ENCODE assay signal across 1 cellular context in the genomic region with DNA sequence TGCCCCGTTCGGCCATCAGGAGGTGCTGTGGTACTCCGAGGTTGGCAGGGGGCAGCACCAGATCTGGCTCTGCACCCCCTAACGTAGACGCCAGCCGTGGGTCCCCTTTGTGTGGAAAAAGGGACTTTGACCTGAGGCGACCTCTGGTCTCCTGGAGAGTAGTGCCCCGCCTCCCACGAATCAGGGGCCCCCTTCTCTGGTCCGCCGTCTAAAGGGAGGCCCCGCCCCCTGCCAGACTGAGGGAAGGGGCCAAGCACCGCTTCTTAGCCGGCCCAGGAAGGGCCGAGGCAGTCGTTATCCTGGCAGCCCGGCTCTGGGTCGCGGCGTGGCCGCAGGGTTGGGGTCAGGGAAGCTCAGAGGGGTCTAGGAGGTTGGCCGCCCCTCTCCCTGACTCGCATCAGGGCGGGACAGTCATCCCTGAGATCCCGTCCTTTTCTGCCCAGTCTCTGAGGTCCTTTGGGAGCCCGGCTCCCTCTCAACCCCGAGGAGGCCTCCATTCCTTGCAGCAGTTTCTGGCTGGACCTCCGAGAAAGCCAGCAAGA.
TF ChIP-seq lines count a peak whose summit lies in the region.

No MANE protein-coding gene starts in this region.

TF ChIP-seq in HepG2, 621 proteins besides CTCF, POLR2A, EP300 and RAD21 (continues in another document):
- TF ChIP-seq ZZZ3 (CRISPR knock-in tag; IDR thresholded peaks at IDR 0.05; ENCODE audit: borderline replicate concordance) (no peak), ZBTB44 (CRISPR knock-in tag; IDR thresholded peaks at IDR 0.05) (no peak), SP140L (CRISPR knock-in tag; IDR thresholded peaks at IDR 0.05; ENCODE audit: borderline replicate concordance) (no peak), ZNF766 (CRISPR knock-in tag; IDR thresholded peaks at IDR 0.05; ENCODE audit: borderline replicate concordance) (peak; percentile 79; the same call in 1 of the 2 replicates), ZNF354B (CRISPR knock-in tag; IDR thresholded peaks at IDR 0.05) (no peak), ZNF672 (CRISPR knock-in tag; IDR thresholded peaks at IDR 0.05) (no peak), MZF1 (CRISPR knock-in tag; IDR thresholded peaks at IDR 0.05; ENCODE audit: borderline replicate concordance) (no peak), YEATS4 (CRISPR knock-in tag; IDR thresholded peaks at IDR 0.05; ENCODE audit: borderline replicate concordance) (peak; percentile 60), BRD4 (CRISPR knock-in tag; IDR thresholded peaks at IDR 0.05) (no peak), TRIM22 (IDR thresholded peaks at IDR 0.05) (no peak), PHB2 (IDR thresholded peaks at IDR 0.05; ENCODE audit: partially characterized antibody) (no peak), HOXD1 (CRISPR knock-in tag; IDR thresholded peaks at IDR 0.05) (no peak), KIAA2018 (CRISPR knock-in tag; IDR thresholded peaks at IDR 0.05; ENCODE audit: borderline replicate concordance) (no peak), RFX3 (CRISPR knock-in tag; IDR thresholded peaks at IDR 0.05) (no peak), ZNF292 (CRISPR knock-in tag; IDR thresholded peaks at IDR 0.05; ENCODE audit: borderline replicate concordance, low read depth) (no peak), HNF4A (CRISPR knock-in tag; IDR thresholded peaks at IDR 0.05) (peak; percentile 94), MAFG (CRISPR knock-in tag; IDR thresholded peaks at IDR 0.05) (no peak), ISX (CRISPR knock-in tag; conservative IDR thresholded peaks at IDR 0.05) (no peak), ZNF772 (CRISPR knock-in tag; IDR thresholded peaks at IDR 0.05) (0 out of 2 replicates have a peak, but pooled peaks have one; percentile 68), ZMYM2 (CRISPR knock-in tag; IDR thresholded peaks at IDR 0.05) (peak; percentile 59; the same call in 1 of the 2 replicates), MTA1 (CRISPR knock-in tag; IDR thresholded peaks at IDR 0.05; ENCODE audit: borderline replicate concordance) (no peak), PHF5A (CRISPR knock-in tag; IDR thresholded peaks at IDR 0.05; ENCODE audit: low read depth, unreplicated experiment) (no peak), ZNF20 (CRISPR knock-in tag; IDR thresholded peaks at IDR 0.05) (no peak), ZNF260 (CRISPR knock-in tag; IDR thresholded peaks at IDR 0.05; ENCODE audit: borderline replicate concordance, low read depth) (no peak), ZSCAN22 (CRISPR knock-in tag; IDR thresholded peaks at IDR 0.05) (peak; percentile 99), ZNF567 (CRISPR knock-in tag; IDR thresholded peaks at IDR 0.05; ENCODE audit: borderline replicate concordance) (0 out of 2 replicates have a peak, but pooled peaks have one; percentile 31), SP1 (IDR thresholded peaks at IDR 0.05) (no peak), SP1 (CRISPR knock-in tag; IDR thresholded peaks at IDR 0.05) (peak; percentile 61; the same call in 1 of the 2 replicates), ZKSCAN5 (CRISPR knock-in tag; IDR thresholded peaks at IDR 0.05) (no peak), HDAC6 (IDR thresholded peaks at IDR 0.05; ENCODE audit: low read depth, low read length) (no peak), SCMH1 (CRISPR knock-in tag; IDR thresholded peaks at IDR 0.05; ENCODE audit: borderline replicate concordance) (no peak), THAP11 (CRISPR knock-in tag; IDR thresholded peaks at IDR 0.05) (peak; percentile 61), ELF3 (CRISPR knock-in tag; IDR thresholded peaks at IDR 0.05) (no peak), MTA3 (CRISPR knock-in tag; IDR thresholded peaks at IDR 0.05) (no peak), ZNF564 (CRISPR knock-in tag; IDR thresholded peaks at IDR 0.05) (peak; percentile 25; the same call in 1 of the 2 replicates), ZNF792 (CRISPR knock-in tag; IDR thresholded peaks at IDR 0.05) (no peak), ZNF33A (CRISPR knock-in tag; IDR thresholded peaks at IDR 0.05; ENCODE audit: borderline replicate concordance) (no peak; the same call in 1 of the 2 replicates), MED1 (CRISPR knock-in tag; IDR thresholded peaks at IDR 0.05) (peak; percentile 66), CC2D1A (CRISPR knock-in tag; IDR thresholded peaks at IDR 0.05) (no peak), U2AF1 (optimal IDR thresholded peaks at IDR 0.05; ENCODE audit: low read depth, low read length) (no peak), AGO2 (optimal IDR thresholded peaks at IDR 0.05; ENCODE audit: low read depth, low read length) (no peak), ZNF570 (CRISPR knock-in tag; IDR thresholded peaks at IDR 0.05; ENCODE audit: borderline replicate concordance) (no peak), NR1H2 (CRISPR knock-in tag; IDR thresholded peaks at IDR 0.05; ENCODE audit: borderline replicate concordance, low read depth) (no peak), HNF4G (IDR thresholded peaks at IDR 0.05; ENCODE audit: borderline replicate concordance, low read depth, low read length) (peak; percentile 94), HNF4G (CRISPR knock-in tag; IDR thresholded peaks at IDR 0.05; ENCODE audit: borderline replicate concordance, low read depth) (peak; percentile 86; the same call in 1 of the 2 replicates), ARHGAP35 (CRISPR knock-in tag; IDR thresholded peaks at IDR 0.05; ENCODE audit: borderline replicate concordance) (no peak), LBX2 (CRISPR knock-in tag; IDR thresholded peaks at IDR 0.05; ENCODE audit: borderline replicate concordance) (no peak), ZNF331 (CRISPR knock-in tag; IDR thresholded peaks at IDR 0.05) (peak; percentile 22; the same call in 1 of the 2 replicates), FLYWCH1 (CRISPR knock-in tag; IDR thresholded peaks at IDR 0.05) (no peak), ZNF883 (CRISPR knock-in tag; IDR thresholded peaks at IDR 0.05; ENCODE audit: not compliant biosample characterization) (no peak), ZNF839 (CRISPR knock-in tag; IDR thresholded peaks at IDR 0.05; ENCODE audit: borderline replicate concordance) (0 out of 2 replicates have a peak, but pooled peaks have one; percentile 59), MYC (CRISPR knock-in tag; IDR thresholded peaks at IDR 0.05; ENCODE audit: borderline replicate concordance) (no peak), HNRNPL (IDR thresholded peaks at IDR 0.05; ENCODE audit: low read depth, low read length) (peak; percentile 87; the same call in 1 of the 2 replicates), ZSCAN20 (CRISPR knock-in tag; IDR thresholded peaks at IDR 0.05; ENCODE audit: borderline replicate concordance) (no peak), HOXA9 (CRISPR knock-in tag; IDR thresholded peaks at IDR 0.05; ENCODE audit: borderline replicate concordance) (no peak), GATAD1 (CRISPR knock-in tag; IDR thresholded peaks at IDR 0.05) (no peak), MTERF4 (CRISPR knock-in tag; IDR thresholded peaks at IDR 0.05) (no peak), ZNF780A (CRISPR knock-in tag; IDR thresholded peaks at IDR 0.05) (no peak), CREM (IDR thresholded peaks at IDR 0.05) (peak; percentile 48; the same call in 1 of the 2 replicates), CREM (CRISPR knock-in tag; IDR thresholded peaks at IDR 0.05) (no peak)
- TF ChIP-seq, protein P1, sequence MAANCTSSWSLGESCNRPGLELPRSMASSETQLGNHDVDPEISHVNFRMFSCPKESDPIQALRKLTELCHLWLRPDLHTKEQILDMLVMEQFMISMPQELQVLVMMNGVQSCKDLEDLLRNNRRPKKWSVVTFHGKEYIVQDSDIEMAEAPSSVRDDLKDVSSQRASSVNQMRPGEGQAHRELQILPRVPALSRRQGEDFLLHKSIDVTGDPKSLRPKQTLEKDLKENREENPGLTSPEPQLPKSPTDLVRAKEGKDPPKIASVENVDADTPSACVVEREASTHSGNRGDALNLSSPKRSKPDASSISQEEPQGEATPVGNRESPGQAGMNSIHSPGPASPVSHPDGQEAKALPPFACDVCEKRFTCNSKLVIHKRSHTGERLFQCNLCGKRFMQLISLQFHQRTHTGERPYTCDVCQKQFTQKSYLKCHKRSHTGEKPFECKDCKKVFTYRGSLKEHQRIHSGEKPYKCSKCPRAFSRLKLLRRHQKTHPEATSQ (CRISPR knock-in tag; IDR thresholded peaks at IDR 0.05; ENCODE audit: borderline replicate concordance) = no peak
- TF ChIP-seq, protein P2, sequence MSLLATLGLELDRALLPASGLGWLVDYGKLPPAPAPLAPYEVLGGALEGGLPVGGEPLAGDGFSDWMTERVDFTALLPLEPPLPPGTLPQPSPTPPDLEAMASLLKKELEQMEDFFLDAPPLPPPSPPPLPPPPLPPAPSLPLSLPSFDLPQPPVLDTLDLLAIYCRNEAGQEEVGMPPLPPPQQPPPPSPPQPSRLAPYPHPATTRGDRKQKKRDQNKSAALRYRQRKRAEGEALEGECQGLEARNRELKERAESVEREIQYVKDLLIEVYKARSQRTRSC (CRISPR knock-in tag; IDR thresholded peaks at IDR 0.05; ENCODE audit: low read depth) = no peak
